In the genomic region with DNA sequence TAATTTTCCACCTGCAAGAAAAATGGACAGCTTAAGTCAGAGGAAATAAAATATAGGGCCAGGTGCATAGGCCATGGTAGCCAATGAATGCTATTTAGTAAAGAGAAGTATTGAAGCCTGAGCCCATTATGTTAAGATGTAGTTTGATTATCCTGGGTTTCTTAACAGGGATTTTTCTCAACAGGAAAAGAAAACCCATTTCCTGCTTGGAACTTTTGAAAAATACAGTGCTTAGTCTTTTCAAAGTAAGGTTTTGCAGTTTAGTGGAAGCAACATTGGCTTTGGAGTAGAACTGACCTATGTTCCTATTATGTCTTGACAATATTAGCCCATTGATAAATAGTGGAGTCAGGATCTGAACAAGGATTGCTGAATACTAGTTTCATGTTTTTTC, we compare ENCODE assay signal across 3 cellular contexts.
TF ChIP-seq lines count a peak whose summit lies in the region.

No MANE protein-coding gene starts in this region.

TF ChIP-seq in SK-N-SH, 30 proteins besides CTCF, POLR2A, EP300 and RAD21:
- no peak for TF ChIP-seq NFIC (IDR thresholded peaks at IDR 0.05; ENCODE audit: borderline replicate concordance)
- TF ChIP-seq, protein P1, sequence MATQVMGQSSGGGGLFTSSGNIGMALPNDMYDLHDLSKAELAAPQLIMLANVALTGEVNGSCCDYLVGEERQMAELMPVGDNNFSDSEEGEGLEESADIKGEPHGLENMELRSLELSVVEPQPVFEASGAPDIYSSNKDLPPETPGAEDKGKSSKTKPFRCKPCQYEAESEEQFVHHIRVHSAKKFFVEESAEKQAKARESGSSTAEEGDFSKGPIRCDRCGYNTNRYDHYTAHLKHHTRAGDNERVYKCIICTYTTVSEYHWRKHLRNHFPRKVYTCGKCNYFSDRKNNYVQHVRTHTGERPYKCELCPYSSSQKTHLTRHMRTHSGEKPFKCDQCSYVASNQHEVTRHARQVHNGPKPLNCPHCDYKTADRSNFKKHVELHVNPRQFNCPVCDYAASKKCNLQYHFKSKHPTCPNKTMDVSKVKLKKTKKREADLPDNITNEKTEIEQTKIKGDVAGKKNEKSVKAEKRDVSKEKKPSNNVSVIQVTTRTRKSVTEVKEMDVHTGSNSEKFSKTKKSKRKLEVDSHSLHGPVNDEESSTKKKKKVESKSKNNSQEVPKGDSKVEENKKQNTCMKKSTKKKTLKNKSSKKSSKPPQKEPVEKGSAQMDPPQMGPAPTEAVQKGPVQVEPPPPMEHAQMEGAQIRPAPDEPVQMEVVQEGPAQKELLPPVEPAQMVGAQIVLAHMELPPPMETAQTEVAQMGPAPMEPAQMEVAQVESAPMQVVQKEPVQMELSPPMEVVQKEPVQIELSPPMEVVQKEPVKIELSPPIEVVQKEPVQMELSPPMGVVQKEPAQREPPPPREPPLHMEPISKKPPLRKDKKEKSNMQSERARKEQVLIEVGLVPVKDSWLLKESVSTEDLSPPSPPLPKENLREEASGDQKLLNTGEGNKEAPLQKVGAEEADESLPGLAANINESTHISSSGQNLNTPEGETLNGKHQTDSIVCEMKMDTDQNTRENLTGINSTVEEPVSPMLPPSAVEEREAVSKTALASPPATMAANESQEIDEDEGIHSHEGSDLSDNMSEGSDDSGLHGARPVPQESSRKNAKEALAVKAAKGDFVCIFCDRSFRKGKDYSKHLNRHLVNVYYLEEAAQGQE (IDR thresholded peaks at IDR 0.05; ENCODE audit: low read depth, low read length) = no peak
- no peak for TF ChIP-seq TAF1 (IDR thresholded peaks at IDR 0.05; ENCODE audit: borderline replicate concordance, low read depth, low read length)
- TF ChIP-seq, protein P2, sequence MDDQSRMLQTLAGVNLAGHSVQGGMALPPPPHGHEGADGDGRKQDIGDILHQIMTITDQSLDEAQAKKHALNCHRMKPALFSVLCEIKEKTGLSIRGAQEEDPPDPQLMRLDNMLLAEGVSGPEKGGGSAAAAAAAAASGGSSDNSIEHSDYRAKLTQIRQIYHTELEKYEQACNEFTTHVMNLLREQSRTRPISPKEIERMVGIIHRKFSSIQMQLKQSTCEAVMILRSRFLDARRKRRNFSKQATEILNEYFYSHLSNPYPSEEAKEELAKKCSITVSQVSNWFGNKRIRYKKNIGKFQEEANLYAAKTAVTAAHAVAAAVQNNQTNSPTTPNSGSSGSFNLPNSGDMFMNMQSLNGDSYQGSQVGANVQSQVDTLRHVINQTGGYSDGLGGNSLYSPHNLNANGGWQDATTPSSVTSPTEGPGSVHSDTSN (IDR thresholded peaks at IDR 0.05) = no peak
- no peak for TF ChIP-seq POLR2AphosphoS5 (IDR thresholded peaks at IDR 0.05; ENCODE audit: low read depth, low read length)
- TF ChIP-seq MEF2A (IDR thresholded peaks at IDR 0.05; ENCODE audit: borderline replicate concordance, low read depth) = no peak
- TF ChIP-seq, protein P3, sequence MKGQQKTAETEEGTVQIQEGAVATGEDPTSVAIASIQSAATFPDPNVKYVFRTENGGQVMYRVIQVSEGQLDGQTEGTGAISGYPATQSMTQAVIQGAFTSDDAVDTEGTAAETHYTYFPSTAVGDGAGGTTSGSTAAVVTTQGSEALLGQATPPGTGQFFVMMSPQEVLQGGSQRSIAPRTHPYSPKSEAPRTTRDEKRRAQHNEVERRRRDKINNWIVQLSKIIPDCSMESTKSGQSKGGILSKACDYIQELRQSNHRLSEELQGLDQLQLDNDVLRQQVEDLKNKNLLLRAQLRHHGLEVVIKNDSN (IDR thresholded peaks at IDR 0.05; ENCODE audit: borderline replicate concordance, low read depth) = no peak
- no peak for TF ChIP-seq FOXJ3 (CRISPR knock-in tag; IDR thresholded peaks at IDR 0.05)
- TF ChIP-seq, protein P4, sequence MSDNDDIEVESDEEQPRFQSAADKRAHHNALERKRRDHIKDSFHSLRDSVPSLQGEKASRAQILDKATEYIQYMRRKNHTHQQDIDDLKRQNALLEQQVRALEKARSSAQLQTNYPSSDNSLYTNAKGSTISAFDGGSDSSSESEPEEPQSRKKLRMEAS (IDR thresholded peaks at IDR 0.05; ENCODE audit: low read depth) = no peak
- TF ChIP-seq CHD2 (IDR thresholded peaks at IDR 0.05; ENCODE audit: low read length, partially characterized antibody) = no peak
- TF ChIP-seq JUND (IDR thresholded peaks at IDR 0.05) = no peak
- no peak for TF ChIP-seq MXI1 (IDR thresholded peaks at IDR 0.05; ENCODE audit: low read depth, low read length)
- no peak for TF ChIP-seq NRF1 (IDR thresholded peaks at IDR 0.05; ENCODE audit: low read depth, low read length)
- no peak for TF ChIP-seq RXRA (IDR thresholded peaks at IDR 0.05; ENCODE audit: borderline replicate concordance, low read depth)
- no peak for TF ChIP-seq EZH2phosphoT487 (IDR thresholded peaks at IDR 0.05; ENCODE audit: borderline replicate concordance, low read depth)
- no peak for TF ChIP-seq RCOR1 (IDR thresholded peaks at IDR 0.05; ENCODE audit: low read length)
- no peak for TF ChIP-seq TCF12 (IDR thresholded peaks at IDR 0.05)

TF ChIP-seq in SK-N-SH treated with all-trans-retinoic acid at 6 μM for 48 hours, 23 proteins besides CTCF, POLR2A, EP300 and RAD21:
- TF ChIP-seq ZNF565 (CRISPR knock-in tag; conservative IDR thresholded peaks at IDR 0.05; ENCODE audit: low read depth) (no peak), RARB (CRISPR knock-in tag; IDR thresholded peaks at IDR 0.05) (no peak)
TF ChIP-seq in SK-N-SH treated with all-trans-retinoic acid at 6 μM for 48 hours: peak in this region for 0.

TF ChIP-seq in HCT116, 20 proteins besides CTCF, POLR2A, EP300 and RAD21:
- TF ChIP-seq, protein P1 (IDR thresholded peaks at IDR 0.05; ENCODE audit: low read depth) = no peak
- TF ChIP-seq EGR1 (IDR thresholded peaks at IDR 0.05; ENCODE audit: low read depth) = no peak
- TF ChIP-seq, protein P5, sequence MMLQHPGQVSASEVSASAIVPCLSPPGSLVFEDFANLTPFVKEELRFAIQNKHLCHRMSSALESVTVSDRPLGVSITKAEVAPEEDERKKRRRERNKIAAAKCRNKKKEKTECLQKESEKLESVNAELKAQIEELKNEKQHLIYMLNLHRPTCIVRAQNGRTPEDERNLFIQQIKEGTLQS (IDR thresholded peaks at IDR 0.05) = no peak
- TF ChIP-seq SP1 (IDR thresholded peaks at IDR 0.05; ENCODE audit: low read depth) = no peak
- TF ChIP-seq, protein P6, sequence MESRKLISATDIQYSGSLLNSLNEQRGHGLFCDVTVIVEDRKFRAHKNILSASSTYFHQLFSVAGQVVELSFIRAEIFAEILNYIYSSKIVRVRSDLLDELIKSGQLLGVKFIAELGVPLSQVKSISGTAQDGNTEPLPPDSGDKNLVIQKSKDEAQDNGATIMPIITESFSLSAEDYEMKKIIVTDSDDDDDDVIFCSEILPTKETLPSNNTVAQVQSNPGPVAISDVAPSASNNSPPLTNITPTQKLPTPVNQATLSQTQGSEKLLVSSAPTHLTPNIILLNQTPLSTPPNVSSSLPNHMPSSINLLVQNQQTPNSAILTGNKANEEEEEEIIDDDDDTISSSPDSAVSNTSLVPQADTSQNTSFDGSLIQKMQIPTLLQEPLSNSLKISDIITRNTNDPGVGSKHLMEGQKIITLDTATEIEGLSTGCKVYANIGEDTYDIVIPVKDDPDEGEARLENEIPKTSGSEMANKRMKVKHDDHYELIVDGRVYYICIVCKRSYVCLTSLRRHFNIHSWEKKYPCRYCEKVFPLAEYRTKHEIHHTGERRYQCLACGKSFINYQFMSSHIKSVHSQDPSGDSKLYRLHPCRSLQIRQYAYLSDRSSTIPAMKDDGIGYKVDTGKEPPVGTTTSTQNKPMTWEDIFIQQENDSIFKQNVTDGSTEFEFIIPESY (IDR thresholded peaks at IDR 0.05; ENCODE audit: extremely low read depth, insufficient replicate concordance, low read length) = no peak
